Comparison of ENCODE assay signal across 21 cellular contexts in genomic region chr7:68407460-68407859, GRCh38.
"Had no signal": no experiment of that assay in that cellular context is flagged by ENCODE, and none has a peak within 500 bp of the region (broad histone marks: within the 10 kb centered on the region; RNA-seq: fewer than 3 reads in every experiment).

No MANE protein-coding gene starts in this region.

- H3K36me3 Mint-ChIP-seq: mesothelial cell of epicardium; natural killer cell; stimulated activated memory B cell treated with anti-CD40 and anti-IgM and Interleukin-4, amounts not matched to agents 10 μg/mL and 1 μg/mL and 100 μg/mL, for 72 hours had no signal

- H3K4me1 ChIP-seq: gastrocnemius medialis, heart right ventricle, spleen, tibial artery, upper lobe of left lung, uterus had no signal

- DNase-seq: effector memory CD4-positive, alpha-beta T cell; gastrocnemius medialis; heart right ventricle; hypothalamus; natural killer cell; posterior cingulate gyrus; spleen; stimulated activated CD4-positive, alpha-beta T cell treated with anti-CD3 and anti-CD28 coated beads, Interleukin-15, amount 100 ng/mL, for 24 hours; stimulated activated CD4-positive, alpha-beta T cell treated with anti-CD3 and anti-CD28 coated beads, Interleukin-1b, Interleukin-23, amount 100 ng/mL, for 48 hours; stimulated activated CD4-positive, alpha-beta T cell treated with anti-CD3 and anti-CD28 coated beads, Interleukin-4, amount 100 ng/mL, for 24 hours; tibial artery; upper lobe of left lung; uterus had no signal

- ATAC-seq: esophagus mucosa; gastrocnemius medialis; heart right ventricle; left lobe of liver; natural killer cell; sciatic nerve; stimulated activated memory B cell treated with anti-CD40 and anti-IgM and Interleukin-4, amounts not matched to agents 10 μg/mL and 1 μg/mL and 100 μg/mL, for 72 hours had no signal

- H3K27me3 Mint-ChIP-seq: stimulated activated memory B cell treated with anti-CD40 and anti-IgM and Interleukin-4, amounts not matched to agents 10 μg/mL and 1 μg/mL and 100 μg/mL, for 72 hours; stimulated activated naive CD8-positive, alpha-beta T cell treated with anti-CD3 and anti-CD28 coated beads, Interleukin-15, Interleukin-2, amounts not matched to agents 100 ng/mL and 50 ng/mL, for 24 hours had no signal

- H3K4me3 ChIP-seq: gastrocnemius medialis, heart right ventricle, spleen, tibial artery, upper lobe of left lung, uterus had no signal

- H3K9me3 Mint-ChIP-seq: stimulated activated memory B cell treated with anti-CD40 and anti-IgM and Interleukin-4, amounts not matched to agents 10 μg/mL and 1 μg/mL and 100 μg/mL, for 72 hours had no signal

- H3K27me3 ChIP-seq: gastrocnemius medialis, heart right ventricle, spleen, tibial artery, upper lobe of left lung, uterus had no signal

- H3K4me3 Mint-ChIP-seq: mesothelial cell of epicardium; natural killer cell; neural crest cell; stimulated activated memory B cell treated with anti-CD40 and anti-IgM and Interleukin-4, amounts not matched to agents 10 μg/mL and 1 μg/mL and 100 μg/mL, for 72 hours; stimulated activated naive CD8-positive, alpha-beta T cell treated with anti-CD3 and anti-CD28 coated beads, Interleukin-15, Interleukin-2, amounts not matched to agents 100 ng/mL and 50 ng/mL, for 24 hours had no signal

- H3K4me1 Mint-ChIP-seq: natural killer cell; stimulated activated memory B cell treated with anti-CD40 and anti-IgM and Interleukin-4, amounts not matched to agents 10 μg/mL and 1 μg/mL and 100 μg/mL, for 72 hours had no signal

- H3K9me3 ChIP-seq: gastrocnemius medialis, spleen, tibial artery, upper lobe of left lung, uterus had no signal

- FAIRE-seq: islet of Langerhans had no signal

- H3K27ac ChIP-seq: gastrocnemius medialis, heart right ventricle, spleen, tibial artery, upper lobe of left lung, uterus had no signal

- H3K27ac Mint-ChIP-seq: mesothelial cell of epicardium; natural killer cell; stimulated activated memory B cell treated with anti-CD40 and anti-IgM and Interleukin-4, amounts not matched to agents 10 μg/mL and 1 μg/mL and 100 μg/mL, for 72 hours; stimulated activated naive CD8-positive, alpha-beta T cell treated with anti-CD3 and anti-CD28 coated beads, Interleukin-15, Interleukin-2, amounts not matched to agents 100 ng/mL and 50 ng/mL, for 24 hours had no signal

- H3K36me3 ChIP-seq: gastrocnemius medialis, heart right ventricle, spleen, tibial artery, upper lobe of left lung, uterus had no signal
